In the genomic region with DNA sequence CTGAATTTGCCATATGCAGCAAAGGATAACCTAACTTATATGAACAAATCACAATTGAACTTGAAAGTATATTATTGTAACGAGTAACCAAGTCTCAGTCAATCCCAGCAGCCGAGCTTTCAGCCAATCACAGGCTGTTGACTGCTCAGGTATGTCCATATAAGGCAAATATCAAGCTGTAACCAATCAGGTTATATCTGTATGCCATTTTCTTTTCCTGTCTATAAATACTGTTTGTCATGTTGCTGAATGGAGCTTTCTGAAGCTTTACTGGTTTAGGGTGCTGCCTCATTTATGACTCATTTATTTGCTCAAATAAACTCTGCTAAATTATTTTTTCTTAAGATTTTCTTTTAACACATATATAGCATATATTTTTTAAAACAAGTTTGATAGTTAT, we compare ENCODE assay signal across 1 cellular context.
TF ChIP-seq lines count a peak whose summit lies in the region.

No MANE protein-coding gene starts in this region.

TF ChIP-seq in H1, 55 proteins besides CTCF, POLR2A, EP300 and RAD21:
- TF ChIP-seq SRF (IDR thresholded peaks at IDR 0.05; ENCODE audit: low read depth, low read length): peak; percentile 91
- TF ChIP-seq YY1 (IDR thresholded peaks at IDR 0.05; ENCODE audit: low read depth, low read length): no peak
